Comparison of ENCODE assay signal across 1 cellular context in genomic region chr7:18018296-18019205, GRCh38.
TF ChIP-seq lines count a peak whose summit lies in the region.

No MANE protein-coding gene starts in this region.

TF ChIP-seq in SK-N-SH, 30 proteins besides CTCF, POLR2A, EP300 and RAD21 (continued from another document):
- TF ChIP-seq RXRA (IDR thresholded peaks at IDR 0.05; ENCODE audit: borderline replicate concordance, low read depth) = no peak
- TF ChIP-seq ELF1 (IDR thresholded peaks at IDR 0.05) = no peak
- TF ChIP-seq MAX (IDR thresholded peaks at IDR 0.05; ENCODE audit: low read depth) = no peak
- TF ChIP-seq USF2 (IDR thresholded peaks at IDR 0.05; ENCODE audit: borderline replicate concordance, low read depth, low read length) = no peak
- no peak for TF ChIP-seq NRF1 (IDR thresholded peaks at IDR 0.05; ENCODE audit: low read depth, low read length)
- no peak for TF ChIP-seq POLR2AphosphoS5 (IDR thresholded peaks at IDR 0.05; ENCODE audit: low read depth, low read length)
TF ChIP-seq in SK-N-SH: peak in this region for 0.
